In the genomic region with DNA sequence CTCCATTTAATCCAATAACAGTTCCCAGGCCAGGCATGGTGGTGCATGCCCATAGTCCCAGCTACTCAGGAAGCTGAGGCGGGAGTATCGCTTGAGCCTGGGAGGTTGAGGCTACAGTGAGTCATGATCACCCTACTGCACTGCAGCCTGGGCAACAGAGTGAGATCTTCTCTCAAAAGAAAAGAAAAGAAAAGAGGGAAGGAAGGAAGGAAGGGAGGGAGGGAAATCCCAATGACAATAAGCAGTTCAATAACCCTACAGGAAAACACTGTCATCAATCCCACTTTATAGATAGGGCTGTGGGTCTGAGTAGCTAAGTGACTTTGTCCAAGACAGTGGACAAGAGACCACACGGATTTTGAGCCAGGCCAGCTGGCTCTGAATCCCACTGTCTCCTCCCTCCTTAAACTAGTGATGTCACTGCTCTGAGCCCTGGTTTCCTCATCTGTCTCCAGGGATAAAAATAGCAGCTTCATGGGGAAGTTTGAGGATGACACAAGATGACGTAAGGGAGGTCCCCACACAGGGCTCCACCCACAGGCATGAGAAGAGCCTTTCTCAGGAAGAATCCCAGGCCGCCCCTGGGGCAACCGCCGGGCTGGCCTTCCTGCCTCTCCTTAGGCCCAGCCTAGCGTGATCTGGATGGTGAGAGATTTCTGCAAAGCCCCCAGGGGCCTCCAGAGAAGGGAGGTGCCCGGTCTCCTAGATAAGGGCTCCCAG, we compare ENCODE assay signal across 1 cellular context.
TF ChIP-seq lines count a peak whose summit lies in the region.

No MANE protein-coding gene starts in this region.

TF ChIP-seq in K562, 482 proteins besides CTCF, POLR2A, EP300 and RAD21 (continued from another document and continues in another):
- TF ChIP-seq, protein P1, sequence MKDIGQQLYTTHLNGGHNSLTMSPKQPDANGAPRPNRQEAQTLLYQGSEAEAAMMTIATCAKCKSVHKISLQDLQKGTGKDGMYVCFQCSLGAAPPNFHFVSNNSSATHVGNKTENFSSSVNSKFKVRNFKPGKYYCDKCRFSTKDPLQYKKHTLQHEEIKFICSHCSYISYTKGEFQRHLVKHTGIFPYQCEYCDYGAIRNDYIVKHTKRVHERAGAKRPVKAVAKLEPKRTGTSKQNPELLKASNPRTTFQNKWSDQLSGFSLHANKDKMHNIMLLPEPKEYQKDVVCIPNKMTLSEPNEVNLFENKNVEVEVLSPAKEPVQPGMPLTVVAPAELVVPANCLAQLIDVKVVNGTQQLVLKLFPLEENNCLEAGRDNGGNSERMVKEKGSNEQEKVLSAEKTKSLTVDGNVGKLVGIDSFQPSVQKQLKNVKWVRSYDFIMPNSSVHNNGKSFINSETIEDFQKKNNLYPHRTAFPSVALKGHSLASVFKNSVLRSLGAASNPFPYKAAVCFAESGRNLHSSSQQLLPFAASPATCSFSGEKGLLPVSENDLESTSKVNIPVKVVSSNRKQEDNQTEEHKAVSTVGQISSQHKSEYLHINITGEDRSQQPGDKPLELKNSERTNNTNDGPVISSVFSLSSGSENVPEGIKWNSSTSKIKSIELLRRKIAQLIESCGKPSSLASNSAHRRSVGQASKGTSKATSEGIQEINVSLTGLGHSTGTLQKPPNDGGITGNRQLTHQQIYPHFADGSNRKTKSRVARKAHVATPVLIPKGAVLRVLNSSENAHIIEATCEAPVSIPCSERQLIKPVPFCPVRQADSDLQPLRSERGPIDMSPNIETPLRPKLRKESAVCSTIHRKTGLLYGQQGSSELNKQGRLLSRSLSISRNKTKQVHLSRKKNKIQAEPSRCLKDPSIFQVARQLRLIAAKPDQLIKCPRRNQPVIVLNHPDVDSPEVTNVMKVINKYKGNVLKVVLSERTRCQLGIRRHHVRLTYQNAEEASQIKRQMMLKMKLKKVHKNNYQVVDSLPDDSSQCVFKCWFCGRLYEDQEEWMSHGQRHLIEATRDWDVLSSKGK (CRISPR knock-in tag; IDR thresholded peaks at IDR 0.05): no peak
- TF ChIP-seq, protein P2, sequence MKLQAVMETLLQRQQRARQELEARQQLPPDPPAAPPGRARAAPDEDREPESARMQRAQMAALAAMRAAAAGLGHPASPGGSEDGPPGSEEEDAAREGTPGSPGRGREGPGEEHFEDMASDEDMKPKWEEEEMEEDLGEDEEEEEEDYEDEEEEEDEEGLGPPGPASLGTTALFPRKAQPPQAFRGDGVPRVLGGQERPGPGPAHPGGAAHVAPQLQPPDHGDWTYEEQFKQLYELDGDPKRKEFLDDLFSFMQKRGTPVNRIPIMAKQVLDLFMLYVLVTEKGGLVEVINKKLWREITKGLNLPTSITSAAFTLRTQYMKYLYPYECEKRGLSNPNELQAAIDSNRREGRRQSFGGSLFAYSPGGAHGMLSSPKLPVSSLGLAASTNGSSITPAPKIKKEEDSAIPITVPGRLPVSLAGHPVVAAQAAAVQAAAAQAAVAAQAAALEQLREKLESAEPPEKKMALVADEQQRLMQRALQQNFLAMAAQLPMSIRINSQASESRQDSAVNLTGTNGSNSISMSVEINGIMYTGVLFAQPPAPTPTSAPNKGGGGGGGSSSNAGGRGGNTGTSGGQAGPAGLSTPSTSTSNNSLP (IDR thresholded peaks at IDR 0.05; ENCODE audit: borderline replicate concordance, low read depth, low read length): no peak
- TF ChIP-seq ZNF217 (CRISPR knock-in tag; IDR thresholded peaks at IDR 0.05) (no peak), PRPF4 (IDR thresholded peaks at IDR 0.05; ENCODE audit: insufficient read depth, low read depth, low read length, poor library complexity, severe bottlenecking) (no peak), XRCC4 (IDR thresholded peaks at IDR 0.05; ENCODE audit: extremely low read depth, insufficient read depth, insufficient read length) (no peak), ZNF561 (CRISPR knock-in tag; conservative IDR thresholded peaks at IDR 0.05) (no peak), SRSF1 (IDR thresholded peaks at IDR 0.05; ENCODE audit: low read depth, low read length) (no peak), KAT7 (CRISPR knock-in tag; IDR thresholded peaks at IDR 0.05; ENCODE audit: borderline replicate concordance) (no peak), LEF1 (IDR thresholded peaks at IDR 0.05) (0 out of 2 replicates have a peak, but pooled peaks have one; percentile 41), ZNF253 (CRISPR knock-in tag; conservative IDR thresholded peaks at IDR 0.05) (no peak), ZEB2 (IDR thresholded peaks at IDR 0.05) (no peak), MAFF (IDR thresholded peaks at IDR 0.05; ENCODE audit: low read length) (no peak), ZNF436 (CRISPR knock-in tag; IDR thresholded peaks at IDR 0.05) (no peak), ZNF174 (CRISPR knock-in tag; IDR thresholded peaks at IDR 0.05) (no peak), ZNF584 (CRISPR knock-in tag; IDR thresholded peaks at IDR 0.05; ENCODE audit: low read depth) (peak; percentile 70), FOSL1 (tag; conservative IDR thresholded peaks at IDR 0.05) (peak; percentile 48; the same call in 1 of the 2 replicates), SAP30 (IDR thresholded peaks at IDR 0.05; ENCODE audit: borderline replicate concordance, insufficient read depth, low read depth, low read length, poor library complexity, severe bottlenecking) (no peak), ZNF224 (CRISPR knock-in tag; IDR thresholded peaks at IDR 0.05) (no peak), ARID2 (IDR thresholded peaks at IDR 0.05) (no peak), ZNF212 (CRISPR knock-in tag; IDR thresholded peaks at IDR 0.05) (no peak), KLF13 (tag; IDR thresholded peaks at IDR 0.05; ENCODE audit: borderline replicate concordance, low read depth) (no peak), ETV1 (tag; conservative IDR thresholded peaks at IDR 0.05; ENCODE audit: low read depth) (peak; percentile 41), NFE2L1 (tag; IDR thresholded peaks at IDR 0.05; ENCODE audit: borderline replicate concordance, low read depth) (no peak), FOXK2 (conservative IDR thresholded peaks at IDR 0.05 in 1 of 2, IDR thresholded peaks at IDR 0.05 in 1 of 2; ENCODE audit: low read depth in 2 of 2) (peak in 1 of 2 experiments; percentile 30; a peak in 1 of 4 replicates), NFIX (CRISPR knock-in tag; IDR thresholded peaks at IDR 0.05; ENCODE audit: low read depth) (no peak), MCM3 (IDR thresholded peaks at IDR 0.05) (no peak), CBX5 (IDR thresholded peaks at IDR 0.05; ENCODE audit: borderline replicate concordance, low read depth) (no peak), BCOR (IDR thresholded peaks at IDR 0.05) (no peak), TAF7 (tag; IDR thresholded peaks at IDR 0.05) (peak; percentile 6; the same call in 1 of the 2 replicates), XRCC5 (IDR thresholded peaks at IDR 0.05; ENCODE audit: low read depth, low read length) (no peak), EGR1 (conservative IDR thresholded peaks at IDR 0.05) (0 out of 2 replicates have a peak, but pooled peaks have one; percentile 13), HNRNPL (IDR thresholded peaks at IDR 0.05; ENCODE audit: low read depth, low read length) (no peak), ZSCAN32 (CRISPR knock-in tag; IDR thresholded peaks at IDR 0.05) (no peak), POLR2AphosphoS5 (IDR thresholded peaks at IDR 0.05; ENCODE audit: control insufficient read depth, insufficient read depth, low read depth, low read length) (peak; percentile 55), ZNF444 (CRISPR knock-in tag; IDR thresholded peaks at IDR 0.05) (no peak), SIRT6 (IDR thresholded peaks at IDR 0.05; ENCODE audit: low read depth, low read length) (no peak), ZNF146 (CRISPR knock-in tag; IDR thresholded peaks at IDR 0.05; ENCODE audit: unreplicated experiment) (no peak)
- TF ChIP-seq, protein P3, sequence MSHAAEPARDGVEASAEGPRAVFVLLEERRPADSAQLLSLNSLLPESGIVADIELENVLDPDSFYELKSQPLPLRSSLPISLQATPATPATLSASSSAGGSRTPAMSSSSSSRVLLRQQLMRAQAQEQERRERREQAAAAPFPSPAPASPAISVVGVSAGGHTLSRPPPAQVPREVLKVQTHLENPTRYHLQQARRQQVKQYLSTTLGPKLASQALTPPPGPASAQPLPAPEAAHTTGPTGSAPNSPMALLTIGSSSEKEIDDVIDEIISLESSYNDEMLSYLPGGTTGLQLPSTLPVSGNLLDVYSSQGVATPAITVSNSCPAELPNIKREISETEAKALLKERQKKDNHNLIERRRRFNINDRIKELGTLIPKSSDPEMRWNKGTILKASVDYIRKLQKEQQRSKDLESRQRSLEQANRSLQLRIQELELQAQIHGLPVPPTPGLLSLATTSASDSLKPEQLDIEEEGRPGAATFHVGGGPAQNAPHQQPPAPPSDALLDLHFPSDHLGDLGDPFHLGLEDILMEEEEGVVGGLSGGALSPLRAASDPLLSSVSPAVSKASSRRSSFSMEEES (CRISPR knock-in tag; IDR thresholded peaks at IDR 0.05): no peak
- TF ChIP-seq, protein P4, sequence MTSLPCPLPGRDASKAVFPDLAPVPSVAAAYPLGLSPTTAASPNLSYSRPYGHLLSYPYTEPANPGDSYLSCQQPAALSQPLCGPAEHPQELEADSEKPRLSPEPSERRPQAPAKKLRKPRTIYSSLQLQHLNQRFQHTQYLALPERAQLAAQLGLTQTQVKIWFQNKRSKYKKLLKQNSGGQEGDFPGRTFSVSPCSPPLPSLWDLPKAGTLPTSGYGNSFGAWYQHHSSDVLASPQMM (CRISPR knock-in tag; IDR thresholded peaks at IDR 0.05): no peak
- TF ChIP-seq, protein P5, sequence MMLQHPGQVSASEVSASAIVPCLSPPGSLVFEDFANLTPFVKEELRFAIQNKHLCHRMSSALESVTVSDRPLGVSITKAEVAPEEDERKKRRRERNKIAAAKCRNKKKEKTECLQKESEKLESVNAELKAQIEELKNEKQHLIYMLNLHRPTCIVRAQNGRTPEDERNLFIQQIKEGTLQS (IDR thresholded peaks at IDR 0.05): peak; percentile 97
- TF ChIP-seq, protein P5 (CRISPR knock-in tag; conservative IDR thresholded peaks at IDR 0.05): no peak
- TF ChIP-seq, protein P6, sequence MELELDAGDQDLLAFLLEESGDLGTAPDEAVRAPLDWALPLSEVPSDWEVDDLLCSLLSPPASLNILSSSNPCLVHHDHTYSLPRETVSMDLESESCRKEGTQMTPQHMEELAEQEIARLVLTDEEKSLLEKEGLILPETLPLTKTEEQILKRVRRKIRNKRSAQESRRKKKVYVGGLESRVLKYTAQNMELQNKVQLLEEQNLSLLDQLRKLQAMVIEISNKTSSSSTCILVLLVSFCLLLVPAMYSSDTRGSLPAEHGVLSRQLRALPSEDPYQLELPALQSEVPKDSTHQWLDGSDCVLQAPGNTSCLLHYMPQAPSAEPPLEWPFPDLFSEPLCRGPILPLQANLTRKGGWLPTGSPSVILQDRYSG (tag; conservative IDR thresholded peaks at IDR 0.05; ENCODE audit: low read depth): no peak
- TF ChIP-seq, protein P7, sequence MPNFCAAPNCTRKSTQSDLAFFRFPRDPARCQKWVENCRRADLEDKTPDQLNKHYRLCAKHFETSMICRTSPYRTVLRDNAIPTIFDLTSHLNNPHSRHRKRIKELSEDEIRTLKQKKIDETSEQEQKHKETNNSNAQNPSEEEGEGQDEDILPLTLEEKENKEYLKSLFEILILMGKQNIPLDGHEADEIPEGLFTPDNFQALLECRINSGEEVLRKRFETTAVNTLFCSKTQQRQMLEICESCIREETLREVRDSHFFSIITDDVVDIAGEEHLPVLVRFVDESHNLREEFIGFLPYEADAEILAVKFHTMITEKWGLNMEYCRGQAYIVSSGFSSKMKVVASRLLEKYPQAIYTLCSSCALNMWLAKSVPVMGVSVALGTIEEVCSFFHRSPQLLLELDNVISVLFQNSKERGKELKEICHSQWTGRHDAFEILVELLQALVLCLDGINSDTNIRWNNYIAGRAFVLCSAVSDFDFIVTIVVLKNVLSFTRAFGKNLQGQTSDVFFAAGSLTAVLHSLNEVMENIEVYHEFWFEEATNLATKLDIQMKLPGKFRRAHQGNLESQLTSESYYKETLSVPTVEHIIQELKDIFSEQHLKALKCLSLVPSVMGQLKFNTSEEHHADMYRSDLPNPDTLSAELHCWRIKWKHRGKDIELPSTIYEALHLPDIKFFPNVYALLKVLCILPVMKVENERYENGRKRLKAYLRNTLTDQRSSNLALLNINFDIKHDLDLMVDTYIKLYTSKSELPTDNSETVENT (CRISPR knock-in tag; IDR thresholded peaks at IDR 0.05): no peak
- TF ChIP-seq, protein P8, sequence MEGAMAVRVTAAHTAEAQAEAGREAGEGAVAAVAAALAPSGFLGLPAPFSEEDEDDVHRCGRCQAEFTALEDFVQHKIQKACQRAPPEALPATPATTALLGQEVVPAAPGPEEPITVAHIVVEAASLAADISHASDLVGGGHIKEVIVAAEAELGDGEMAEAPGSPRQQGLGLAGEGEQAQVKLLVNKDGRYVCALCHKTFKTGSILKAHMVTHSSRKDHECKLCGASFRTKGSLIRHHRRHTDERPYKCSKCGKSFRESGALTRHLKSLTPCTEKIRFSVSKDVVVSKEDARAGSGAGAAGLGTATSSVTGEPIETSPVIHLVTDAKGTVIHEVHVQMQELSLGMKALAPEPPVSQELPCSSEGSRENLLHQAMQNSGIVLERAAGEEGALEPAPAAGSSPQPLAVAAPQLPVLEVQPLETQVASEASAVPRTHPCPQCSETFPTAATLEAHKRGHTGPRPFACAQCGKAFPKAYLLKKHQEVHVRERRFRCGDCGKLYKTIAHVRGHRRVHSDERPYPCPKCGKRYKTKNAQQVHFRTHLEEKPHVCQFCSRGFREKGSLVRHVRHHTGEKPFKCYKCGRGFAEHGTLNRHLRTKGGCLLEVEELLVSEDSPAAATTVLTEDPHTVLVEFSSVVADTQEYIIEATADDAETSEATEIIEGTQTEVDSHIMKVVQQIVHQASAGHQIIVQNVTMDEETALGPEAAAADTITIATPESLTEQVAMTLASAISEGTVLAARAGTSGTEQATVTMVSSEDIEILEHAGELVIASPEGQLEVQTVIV (CRISPR knock-in tag; IDR thresholded peaks at IDR 0.05; ENCODE audit: borderline replicate concordance): no peak
- TF ChIP-seq, protein P9, sequence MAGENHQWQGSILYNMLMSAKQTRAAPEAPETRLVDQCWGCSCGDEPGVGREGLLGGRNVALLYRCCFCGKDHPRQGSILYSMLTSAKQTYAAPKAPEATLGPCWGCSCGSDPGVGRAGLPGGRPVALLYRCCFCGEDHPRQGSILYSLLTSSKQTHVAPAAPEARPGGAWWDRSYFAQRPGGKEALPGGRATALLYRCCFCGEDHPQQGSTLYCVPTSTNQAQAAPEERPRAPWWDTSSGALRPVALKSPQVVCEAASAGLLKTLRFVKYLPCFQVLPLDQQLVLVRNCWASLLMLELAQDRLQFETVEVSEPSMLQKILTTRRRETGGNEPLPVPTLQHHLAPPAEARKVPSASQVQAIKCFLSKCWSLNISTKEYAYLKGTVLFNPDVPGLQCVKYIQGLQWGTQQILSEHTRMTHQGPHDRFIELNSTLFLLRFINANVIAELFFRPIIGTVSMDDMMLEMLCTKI (IDR thresholded peaks at IDR 0.05; ENCODE audit: partially characterized antibody): no peak
